ENCODE assay signal across 1 cellular context in the genomic region with DNA sequence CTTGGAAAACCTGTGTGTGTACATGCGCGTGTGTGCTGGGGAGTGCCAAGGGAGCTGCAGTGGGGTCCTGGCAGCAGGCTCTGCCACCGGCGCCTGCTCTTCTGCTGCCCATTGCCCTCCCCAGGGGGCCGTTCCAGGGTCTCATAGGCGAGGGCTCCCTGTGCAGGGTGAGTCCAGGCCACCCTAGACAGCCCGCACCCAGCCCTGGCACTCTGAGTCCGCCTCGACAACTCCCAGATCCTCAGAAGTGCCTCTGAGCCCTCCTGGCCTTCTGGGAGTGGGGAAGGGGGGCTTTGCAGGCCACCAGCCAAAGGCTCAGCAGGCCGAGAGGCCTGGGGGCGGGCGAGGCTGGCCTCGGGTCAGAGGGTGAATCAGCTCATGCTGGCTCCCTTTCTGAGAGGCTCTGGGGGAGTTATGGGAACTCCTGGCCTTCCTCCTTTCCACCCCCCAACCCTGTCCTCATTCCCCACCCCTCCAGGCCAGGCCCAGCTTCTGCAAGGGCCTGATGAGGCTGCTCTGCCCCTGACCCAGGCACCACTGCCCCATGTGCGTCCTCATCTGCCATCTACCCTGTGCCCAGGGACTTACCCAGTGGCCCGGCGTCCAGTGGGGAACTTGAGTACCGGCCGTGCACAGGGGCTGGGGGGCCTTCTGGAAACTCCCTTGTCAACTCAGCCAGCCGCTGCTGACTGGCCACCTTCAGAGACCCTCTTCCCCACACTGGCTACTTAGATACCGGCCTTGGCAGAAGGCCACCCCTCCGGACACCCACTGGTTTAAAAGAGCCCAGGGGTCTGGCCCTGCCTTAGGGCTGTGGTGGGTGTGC.
TF ChIP-seq lines count a peak whose summit lies in the region.

No MANE protein-coding gene starts in this region.

TF ChIP-seq in HCT116, 20 proteins besides CTCF, POLR2A, EP300 and RAD21 (continued from another document):
- TF ChIP-seq, protein P1, sequence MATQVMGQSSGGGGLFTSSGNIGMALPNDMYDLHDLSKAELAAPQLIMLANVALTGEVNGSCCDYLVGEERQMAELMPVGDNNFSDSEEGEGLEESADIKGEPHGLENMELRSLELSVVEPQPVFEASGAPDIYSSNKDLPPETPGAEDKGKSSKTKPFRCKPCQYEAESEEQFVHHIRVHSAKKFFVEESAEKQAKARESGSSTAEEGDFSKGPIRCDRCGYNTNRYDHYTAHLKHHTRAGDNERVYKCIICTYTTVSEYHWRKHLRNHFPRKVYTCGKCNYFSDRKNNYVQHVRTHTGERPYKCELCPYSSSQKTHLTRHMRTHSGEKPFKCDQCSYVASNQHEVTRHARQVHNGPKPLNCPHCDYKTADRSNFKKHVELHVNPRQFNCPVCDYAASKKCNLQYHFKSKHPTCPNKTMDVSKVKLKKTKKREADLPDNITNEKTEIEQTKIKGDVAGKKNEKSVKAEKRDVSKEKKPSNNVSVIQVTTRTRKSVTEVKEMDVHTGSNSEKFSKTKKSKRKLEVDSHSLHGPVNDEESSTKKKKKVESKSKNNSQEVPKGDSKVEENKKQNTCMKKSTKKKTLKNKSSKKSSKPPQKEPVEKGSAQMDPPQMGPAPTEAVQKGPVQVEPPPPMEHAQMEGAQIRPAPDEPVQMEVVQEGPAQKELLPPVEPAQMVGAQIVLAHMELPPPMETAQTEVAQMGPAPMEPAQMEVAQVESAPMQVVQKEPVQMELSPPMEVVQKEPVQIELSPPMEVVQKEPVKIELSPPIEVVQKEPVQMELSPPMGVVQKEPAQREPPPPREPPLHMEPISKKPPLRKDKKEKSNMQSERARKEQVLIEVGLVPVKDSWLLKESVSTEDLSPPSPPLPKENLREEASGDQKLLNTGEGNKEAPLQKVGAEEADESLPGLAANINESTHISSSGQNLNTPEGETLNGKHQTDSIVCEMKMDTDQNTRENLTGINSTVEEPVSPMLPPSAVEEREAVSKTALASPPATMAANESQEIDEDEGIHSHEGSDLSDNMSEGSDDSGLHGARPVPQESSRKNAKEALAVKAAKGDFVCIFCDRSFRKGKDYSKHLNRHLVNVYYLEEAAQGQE (IDR thresholded peaks at IDR 0.05; ENCODE audit: low read depth) = no peak
- TF ChIP-seq ZFX (IDR thresholded peaks at IDR 0.05) = no peak
- no peak for TF ChIP-seq POLR2AphosphoS5 (IDR thresholded peaks at IDR 0.05; ENCODE audit: low read depth, low read length)
- no peak for TF ChIP-seq EZH2phosphoT487 (IDR thresholded peaks at IDR 0.05; ENCODE audit: borderline replicate concordance)
TF ChIP-seq in HCT116: peak in this region for 0.
